In the genomic region with DNA sequence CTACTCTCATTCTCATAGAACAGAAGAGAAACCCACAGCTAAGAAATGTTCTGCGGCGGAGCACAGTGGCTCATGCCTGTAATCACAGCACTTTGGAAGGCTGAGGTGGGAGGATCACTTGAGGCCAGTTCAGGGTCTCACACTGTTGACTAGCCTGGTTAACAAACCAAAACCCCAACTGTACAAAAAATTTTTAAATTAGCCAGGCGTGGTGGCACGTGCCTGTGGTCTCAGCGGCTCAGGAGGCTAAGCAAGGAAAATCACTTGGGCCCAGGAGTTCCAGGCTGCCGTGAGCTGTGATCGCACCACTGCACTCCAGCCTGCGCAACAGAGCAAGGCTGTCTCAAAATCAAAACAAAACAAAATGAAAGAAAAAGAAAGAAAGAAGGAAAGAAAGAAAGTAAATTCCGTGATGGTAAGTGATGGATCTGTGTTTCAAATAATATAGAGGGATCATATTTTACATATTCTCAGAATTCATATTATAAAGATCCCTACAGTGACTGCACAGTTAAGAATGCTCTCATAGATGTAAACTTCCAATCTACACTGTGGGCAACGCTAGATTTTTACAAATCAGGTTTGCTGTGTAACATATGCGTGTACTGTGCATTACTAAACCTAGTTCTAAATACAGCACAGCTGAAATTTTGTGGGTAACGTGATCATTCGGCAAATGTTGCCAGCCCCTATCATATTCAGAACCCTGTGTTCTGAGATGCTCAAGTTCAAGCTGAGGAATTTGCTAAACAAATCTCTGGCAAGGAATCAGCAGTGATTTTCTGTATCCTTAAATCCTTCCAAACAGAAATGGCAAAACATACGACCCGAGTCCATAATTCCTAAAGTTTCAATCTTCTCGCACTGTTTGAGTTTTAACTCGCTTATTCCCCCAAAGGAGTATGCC, we compare ENCODE assay signal across 8 cellular contexts. TPM values are rescaled to one million over a fixed set of nuclear protein-coding genes. Genes with fewer than 3 reads are reported as not detected.
DNase-seq lines count a peak whose midpoint lies in the region; ATAC-seq and TF ChIP-seq lines count a peak whose summit lies in the region.

No MANE protein-coding gene starts in this region.

- H2AFZ ChIP-seq in smooth muscle cell (ENCODE audit: low read depth) = peak overlapping the region; percentile 98

- in situ Hi-C loops in SK-MEL-5 (cut with HindIII; ENCODE audit: low pct_unique_long_range_greater_than_20kb, low sequenced_read_pairs) = no loop called here

- no peaks in the 10 kb centered on the region for H3K36me3 ChIP-seq in smooth muscle cell (ENCODE audit: low read depth)

- peaks cover 33% of the 10 kb centered on the region for H4K20me1 ChIP-seq in smooth muscle cell (ENCODE audit: low read depth)

- peak overlapping the region; percentile 10 for H3K9ac ChIP-seq in smooth muscle cell (ENCODE audit: low read depth)

- peaks cover 10% of the 10 kb centered on the region for H3K4me1 ChIP-seq in smooth muscle cell (ENCODE audit: low read depth)

- peak overlapping the region; percentile 66 for H3K4me3 ChIP-seq in smooth muscle cell

- no peaks in the 10 kb centered on the region for H3F3A ChIP-seq in smooth muscle cell (ENCODE audit: low read depth)

- peak overlapping the region; percentile 89 for H3K4me2 ChIP-seq in smooth muscle cell

- no peaks in the 10 kb centered on the region for H3K27me3 ChIP-seq in smooth muscle cell (ENCODE audit: low read depth)

- TF ChIP-seq CTCF in smooth muscle cell (IDR thresholded peaks at IDR 0.05; ENCODE audit: borderline replicate concordance, insufficient read depth, poor library complexity, severe bottlenecking) = no peak

- ATAC-seq in Right ventricle myocardium superior (ENCODE audit: poor library complexity) = peak; percentile 4
- ATAC-seq in left cardiac atrium = no peak

- H3K79me2 ChIP-seq in smooth muscle cell (ENCODE audit: low read depth) = peaks cover 34% of the 10 kb centered on the region

- intact Hi-C loops in Right ventricle myocardium superior (cut with DNase I) = no loop called here
- intact Hi-C loops in left cardiac atrium (cut with DNase I) = loop anchor here in 1 of 2 donors (5.0 kb wide), 1 partner anchor 46 kb away; no protein-coding TSS in a partner anchor

- no peaks in the 10 kb centered on the region for H3K9me3 ChIP-seq in smooth muscle cell (replicated peaks; ENCODE audit: low read depth)

- WGBS in smooth muscle cell (ENCODE audit: low lambda C conversion rate) = 65% methylated on average over 17 of the region's 17 CpGs

- peak overlapping the region; percentile 24 for H3K27ac ChIP-seq in smooth muscle cell (ENCODE audit: low read depth)

- DNase-seq in Right ventricle myocardium superior (no peak), left cardiac atrium (no peak), SK-MEL-5 (ENCODE audit: low read depth, low spot score) (peak; percentile 30), glomerular visceral epithelial cell (ENCODE audit: extremely low spot score) (peak; percentile 84), smooth muscle cell (lab: John Stamatoyannopoulos, UW; ENCODE audit: unreplicated experiment) (no peak), NCI-H510A (lab: John Stamatoyannopoulos, UW) (no peak), mucosa of gallbladder (ENCODE audit: low spot score) (no peak), DMS153 (lab: John Stamatoyannopoulos, UW) (no peak)

RNA-seq across cellular contexts. Expression of a gene that starts 1.2 kb away (rescaled TPM):
- 123 TPM for total RNA-seq in Right ventricle myocardium superior
- total RNA-seq in left cardiac atrium = 10 to 100 TPM; 69.5 to 82.2 TPM
- 30.8 and 35.3 TPM in 2 replicates for total RNA-seq in SK-MEL-5 (2014; rRNA removed; shearing (Covaris generic))
- 23.4 and 25.9 TPM in 2 replicates for polyA plus RNA-seq in SK-MEL-5 (2015; cell fraction: cytosol; rRNA removed)
- 36.2 and 48.4 TPM in 2 replicates for polyA plus RNA-seq in SK-MEL-5 (2015; cell fraction: nucleus; rRNA removed)
- total RNA-seq in smooth muscle cell = 53.8 and 60.6 TPM in 2 replicates
- polyA plus RNA-seq in smooth muscle cell = 5.0 and 8.3 TPM in 2 replicates
- total RNA-seq in mucosa of gallbladder = 26.3 TPM

Comparison
In these comparisons a context has a peak if more than half of its experiments do, and no peak if none do; other contexts are left out.
1. DNase-seq: peak in SK-MEL-5 (single experiment) and glomerular visceral epithelial cell (single experiment); none in Right ventricle myocardium superior (single experiment), left cardiac atrium (single experiment), smooth muscle cell (single experiment), NCI-H510A (single experiment), mucosa of gallbladder (single experiment) and DMS153 (single experiment).